28 cellular contexts compared by ENCODE assay signal in the genomic region with DNA sequence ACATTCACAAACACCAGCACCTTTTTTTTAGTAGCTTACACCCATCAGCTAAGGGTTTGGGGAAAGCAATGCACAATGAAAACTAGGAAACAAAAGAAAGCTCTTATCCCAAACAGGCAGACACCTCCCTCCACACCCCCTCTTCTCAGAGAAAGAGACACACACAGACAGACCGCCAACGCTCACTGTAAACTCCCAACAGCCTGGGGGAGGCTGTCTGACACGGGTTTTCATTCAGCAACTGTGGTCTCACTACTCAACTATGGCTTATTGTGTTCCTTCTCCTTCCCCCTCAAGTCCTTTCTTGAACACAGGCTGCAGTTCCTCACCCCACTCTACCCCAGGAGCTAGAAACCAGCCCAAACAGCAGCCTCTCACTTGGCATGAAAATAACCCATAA.
A peak's percentile ranks its signal among the peaks of the same experiment; 100 is the strongest.
DNase-seq lines count a peak whose midpoint lies in the region; ATAC-seq and TF ChIP-seq lines count a peak whose summit lies in the region.
"Had no signal": no experiment of that assay in that cellular context is flagged by ENCODE, and none has a peak within 500 bp of the region (broad histone marks: within the 10 kb centered on the region; RNA-seq: fewer than 3 reads in every experiment).

No MANE protein-coding gene starts in this region.

- H3K27ac ChIP-seq in breast epithelium = peak overlapping the region; percentile 51 to 58
- H3K27ac ChIP-seq: A549, WERI-Rb-1 had no signal

- no peaks in the 10 kb centered on the region for H3K9me3 ChIP-seq in breast epithelium
- H3K9me3 ChIP-seq: A549, heart left ventricle, MG63 had no signal

- H3K27me3 Mint-ChIP-seq in MCF 10A (ENCODE audit: insufficient read depth, unreplicated experiment) (no peaks in the 10 kb centered on the region), mesothelial cell of epicardium (ENCODE audit: low read depth) (no peaks in the 10 kb centered on the region)
- no peaks in the 10 kb centered on the region for H3K27me3 Mint-ChIP-seq in activated T-helper 2 cell treated with anti-CD3 and anti-CD28 coated beads, Interferon-gamma antibody, Interleukin-2, Interleukin-4, amounts not matched to agents 10 μg/mL and 5 μg/mL and 100 μg/mL, durations not matched to agents 14 hours and 24 hours and 36 hours (ENCODE audit: low read depth)
- H3K27me3 Mint-ChIP-seq: CD4-positive, alpha-beta T cell had no signal

- H3K4me1 Mint-ChIP-seq in MCF 10A (ENCODE audit: insufficient read depth, unreplicated experiment) = no peaks in the 10 kb centered on the region
- peaks cover 37% of the 10 kb centered on the region for H3K4me1 Mint-ChIP-seq in activated T-helper 2 cell treated with anti-CD3 and anti-CD28 coated beads, Interferon-gamma antibody, Interleukin-2, Interleukin-4, amounts not matched to agents 10 μg/mL and 5 μg/mL and 100 μg/mL, durations not matched to agents 14 hours and 24 hours and 36 hours (ENCODE audit: low read depth)
- peaks cover 35% of the 10 kb centered on the region for H3K4me1 Mint-ChIP-seq in mesothelial cell of epicardium
- peaks cover 23% of the 10 kb centered on the region for H3K4me1 Mint-ChIP-seq in stimulated activated effector memory CD8-positive, alpha-beta T cell treated with anti-CD3 and anti-CD28 coated beads, Interleukin-12 subunit alpha, Interleukin-12 subunit beta, amount 100 ng/mL, for 72 hours
- H3K4me1 Mint-ChIP-seq: naive thymus-derived CD8-positive, alpha-beta T cell had no signal

- H3K27ac Mint-ChIP-seq in MCF 10A (ENCODE audit: low read depth, unreplicated experiment) = no peak overlapping the region
- peak overlapping the region; percentile 7 for H3K27ac Mint-ChIP-seq in activated T-helper 2 cell treated with anti-CD3 and anti-CD28 coated beads, Interferon-gamma antibody, Interleukin-2, Interleukin-4, amounts not matched to agents 10 μg/mL and 5 μg/mL and 100 μg/mL, durations not matched to agents 14 hours and 24 hours and 36 hours
- H3K27ac Mint-ChIP-seq in mesothelial cell of epicardium = peak overlapping the region; percentile 57
- no peak overlapping the region for H3K27ac Mint-ChIP-seq in stimulated activated effector memory CD8-positive, alpha-beta T cell treated with anti-CD3 and anti-CD28 coated beads, Interleukin-12 subunit alpha, Interleukin-12 subunit beta, amount 100 ng/mL, for 72 hours
- H3K27ac Mint-ChIP-seq: CD4-positive, alpha-beta T cell; effector memory CD8-positive, alpha-beta T cell; GM23338; HFFc6; naive thymus-derived CD8-positive, alpha-beta T cell had no signal

- H3K9me3 Mint-ChIP-seq in MCF 10A (ENCODE audit: unreplicated experiment) (no peaks in the 10 kb centered on the region), mesothelial cell of epicardium (no peaks in the 10 kb centered on the region)
- H3K9me3 Mint-ChIP-seq in activated T-helper 2 cell treated with anti-CD3 and anti-CD28 coated beads, Interferon-gamma antibody, Interleukin-2, Interleukin-4, amounts not matched to agents 10 μg/mL and 5 μg/mL and 100 μg/mL, durations not matched to agents 14 hours and 24 hours and 36 hours = peaks cover 8% of the 10 kb centered on the region
- peaks cover 4% of the 10 kb centered on the region for H3K9me3 Mint-ChIP-seq in stimulated activated effector memory CD8-positive, alpha-beta T cell treated with anti-CD3 and anti-CD28 coated beads, Interleukin-12 subunit alpha, Interleukin-12 subunit beta, amount 100 ng/mL, for 72 hours
- H3K9me3 Mint-ChIP-seq: CD4-positive, alpha-beta T cell; GM23338; HFFc6; naive thymus-derived CD8-positive, alpha-beta T cell had no signal

- no peaks in the 10 kb centered on the region for H3K36me3 ChIP-seq in breast epithelium
- H3K36me3 ChIP-seq: heart left ventricle, MG63 had no signal

- CTCF ChIA-PET in MCF 10A (lab: Yijun Ruan, JAX) = interaction anchor here (0.6 to 1.1 kb wide), 6 partner anchors 8 to 76 kb away, joined by 3 to 4 read pairs (median 4); no protein-coding TSS in a partner anchor

- peaks cover 0 to 8% of the 10 kb centered on the region in 2 donors for H3K4me1 ChIP-seq in breast epithelium
- H3K4me1 ChIP-seq: A549 had no signal

- DNase-seq in breast epithelium (ENCODE audit: low spot score in 2 of 2) = no peak
- no peak for DNase-seq in MCF 10A (ENCODE audit: unreplicated experiment)
- DNase-seq in activated T-helper 2 cell treated with anti-CD3 and anti-CD28 coated beads, Interferon-gamma antibody, Interleukin-2, Interleukin-4, amounts not matched to agents 10 μg/mL and 5 μg/mL and 100 μg/mL, durations not matched to agents 14 hours and 24 hours and 36 hours (ENCODE audit: low spot score) = no peak
- no peak for DNase-seq in mesothelial cell of epicardium (ENCODE audit: low spot score in 2 of 2, unreplicated experiment in 2 of 2)
- DNase-seq in stimulated activated effector memory CD8-positive, alpha-beta T cell treated with anti-CD3 and anti-CD28 coated beads, Interleukin-12 subunit alpha, Interleukin-12 subunit beta, amount 100 ng/mL, for 72 hours (ENCODE audit: low spot score in 2 of 2) = no peak
- no peak for DNase-seq in stimulated activated CD4-positive, alpha-beta T cell treated with anti-CD3 and anti-CD28 coated beads, Interleukin-4, amount 100 ng/mL, for 1 hour
- DNase-seq: activated CD4-positive, alpha-beta T cell treated with anti-CD3 and anti-CD28 coated beads for 48 hours; activated effector memory CD4-positive, alpha-beta T cell treated with anti-CD3 and anti-CD28 coated beads, Interleukin-2, amount 50 U/mL, for 16 hours; CD4-positive, alpha-beta T cell; central memory CD4-positive, alpha-beta T cell; effector memory CD8-positive, alpha-beta T cell; heart left ventricle; HFFc6; KG1; MG63; naive thymus-derived CD8-positive, alpha-beta T cell; NCI-H1105 treated with DMSO at 0.1 percent for 48 hours; NCI-H1930; NCI-H345; NCI-H69; SHP77 treated with DMSO at 0.1 percent for 48 hours; stimulated activated naive CD4-positive, alpha-beta T cell treated with Interleukin-2 at 50 U/mL for 16 hours; SW 1271; WERI-Rb-1 had no signal

- intact Hi-C loops in breast epithelium (cut with DNase I; ENCODE audit: low total_unique reads) = no loop called here
- intact Hi-C loops in MCF 10A (cut with micrococcal nuclease) = no loop called here
- intact Hi-C loops in activated T-helper 2 cell treated with anti-CD3 and anti-CD28 coated beads, Interferon-gamma antibody, Interleukin-2, Interleukin-4, amounts not matched to agents 10 μg/mL and 5 μg/mL and 100 μg/mL, durations not matched to agents 14 hours and 24 hours and 36 hours (cut with micrococcal nuclease) = loop anchor here (5.0 kb wide), 1 partner anchor 35 kb away; no protein-coding TSS in a partner anchor

- no peak for TF ChIP-seq POLR2A in breast epithelium (IDR thresholded peaks at IDR 0.05)

- BruUV-seq in MCF 10A (replicated peaks; lab: Mats Ljungman, UMichigan) = no TSS peak

- POLR2A ChIA-PET in MCF 10A (lab: Yijun Ruan, JAX) = interaction anchor here (0.8 kb wide), 1 partner anchor 216 kb away, joined by 3 read pairs; the partner anchor contains the start of gene RPS13

- TF ChIP-seq CTCF in breast epithelium (IDR thresholded peaks at IDR 0.05) = no peak
- TF ChIP-seq CTCF in MCF 10A (IDR thresholded peaks at IDR 0.05; ENCODE audit: unreplicated experiment) = no peak
- no peak for TF ChIP-seq CTCF in mesothelial cell of epicardium (IDR thresholded peaks at IDR 0.05; ENCODE audit: unreplicated experiment)

- no peak overlapping the region for H3K4me3 Mint-ChIP-seq in MCF 10A (ENCODE audit: unreplicated experiment)
- peak overlapping the region; percentile 45 for H3K4me3 Mint-ChIP-seq in activated T-helper 2 cell treated with anti-CD3 and anti-CD28 coated beads, Interferon-gamma antibody, Interleukin-2, Interleukin-4, amounts not matched to agents 10 μg/mL and 5 μg/mL and 100 μg/mL, durations not matched to agents 14 hours and 24 hours and 36 hours (ENCODE audit: low read depth)
- H3K4me3 Mint-ChIP-seq in mesothelial cell of epicardium = no peak overlapping the region
- H3K4me3 Mint-ChIP-seq in stimulated activated effector memory CD8-positive, alpha-beta T cell treated with anti-CD3 and anti-CD28 coated beads, Interleukin-12 subunit alpha, Interleukin-12 subunit beta, amount 100 ng/mL, for 72 hours = no peak overlapping the region
- H3K4me3 Mint-ChIP-seq: CD4-positive, alpha-beta T cell; effector memory CD8-positive, alpha-beta T cell; GM23338; HFFc6; naive thymus-derived CD8-positive, alpha-beta T cell had no signal

- no peaks in the 10 kb centered on the region for H3K27me3 ChIP-seq in breast epithelium
- H3K27me3 ChIP-seq: heart left ventricle, MG63 had no signal

- ATAC-seq in stimulated activated effector memory CD8-positive, alpha-beta T cell treated with anti-CD3 and anti-CD28 coated beads, Interleukin-12 subunit alpha, Interleukin-12 subunit beta, amount 100 ng/mL, for 72 hours = no peak
- ATAC-seq in GM21515 (IDR thresholded peaks at IDR 0.05; ENCODE audit: unreplicated experiment) (no peak), HG03108 (IDR thresholded peaks at IDR 0.05; ENCODE audit: unreplicated experiment) (no peak)
- ATAC-seq: effector memory CD8-positive, alpha-beta T cell; GM23338; naive thymus-derived CD8-positive, alpha-beta T cell had no signal

- H3K36me3 Mint-ChIP-seq in MCF 10A (ENCODE audit: insufficient read depth, unreplicated experiment) (no peaks in the 10 kb centered on the region), mesothelial cell of epicardium (peaks cover 3% of the 10 kb centered on the region)
- peaks cover 23% of the 10 kb centered on the region for H3K36me3 Mint-ChIP-seq in activated T-helper 2 cell treated with anti-CD3 and anti-CD28 coated beads, Interferon-gamma antibody, Interleukin-2, Interleukin-4, amounts not matched to agents 10 μg/mL and 5 μg/mL and 100 μg/mL, durations not matched to agents 14 hours and 24 hours and 36 hours (ENCODE audit: low read depth)
- no peaks in the 10 kb centered on the region for H3K36me3 Mint-ChIP-seq in stimulated activated effector memory CD8-positive, alpha-beta T cell treated with anti-CD3 and anti-CD28 coated beads, Interleukin-12 subunit alpha, Interleukin-12 subunit beta, amount 100 ng/mL, for 72 hours
- H3K36me3 Mint-ChIP-seq: naive thymus-derived CD8-positive, alpha-beta T cell had no signal

- H3K4me3 ChIP-seq in breast epithelium = no peak overlapping the region
- H3K4me3 ChIP-seq: A549, GM23338, MG63 had no signal

Comparison
In these comparisons a context has a peak if more than half of its experiments do, and no peak if none do; other contexts are left out.
1. H3K27ac Mint-ChIP-seq: peak in activated T-helper 2 cell treated with anti-CD3 and anti-CD28 coated beads, Interferon-gamma antibody, Interleukin-2, Interleukin-4, amounts not matched to agents 10 μg/mL and 5 μg/mL and 100 μg/mL, durations not matched to agents 14 hours and 24 hours and 36 hours (single experiment) and mesothelial cell of epicardium (single experiment); none in MCF 10A (single experiment) and stimulated activated effector memory CD8-positive, alpha-beta T cell treated with anti-CD3 and anti-CD28 coated beads, Interleukin-12 subunit alpha, Interleukin-12 subunit beta, amount 100 ng/mL, for 72 hours (single experiment).